ENCODE assay signal across 21 cellular contexts in the genomic region with DNA sequence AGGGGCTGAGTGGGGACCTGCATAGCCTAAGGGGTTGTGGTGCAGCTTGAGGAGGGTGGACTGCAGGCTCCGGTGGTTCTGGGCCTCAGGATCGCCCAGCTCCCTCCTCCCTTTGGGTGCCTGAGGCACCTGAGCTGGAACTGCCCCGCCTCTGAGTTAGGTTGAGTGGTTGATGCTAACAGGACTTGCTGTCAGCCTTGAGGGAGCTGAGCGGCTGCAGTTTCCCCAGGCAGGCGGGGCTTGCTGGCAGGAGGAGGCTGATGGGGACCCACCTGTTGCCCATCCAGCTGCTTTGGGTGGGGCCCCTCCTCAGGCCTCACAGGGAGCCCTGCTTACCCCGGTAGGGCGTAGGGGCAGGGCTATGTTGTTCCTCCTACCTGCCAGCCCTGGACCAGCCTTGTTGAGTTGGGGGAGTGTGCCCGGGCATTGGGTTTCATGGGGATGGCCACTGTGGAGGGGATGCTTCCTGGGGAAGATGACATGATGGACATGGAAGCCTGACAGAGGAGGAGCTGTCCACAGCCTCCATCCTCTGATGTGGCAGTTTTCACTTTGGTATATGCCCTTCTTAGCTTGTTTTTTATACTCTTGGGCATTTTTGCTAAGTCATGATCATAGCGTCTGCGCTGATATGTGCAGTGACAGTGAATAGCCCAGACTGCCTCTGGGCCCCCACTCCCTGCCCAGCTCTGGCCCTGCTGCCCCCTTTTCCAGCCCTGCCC. TPM values are rescaled to one million over a fixed set of nuclear protein-coding genes. Genes with fewer than 3 reads are reported as not detected.
DNase-seq lines count a peak whose midpoint lies in the region; ATAC-seq, FAIRE-seq and TF ChIP-seq lines count a peak whose summit lies in the region.
"Had no signal": no experiment of that assay in that cellular context is flagged by ENCODE, and none has a peak within 500 bp of the region (broad histone marks: within the 10 kb centered on the region; RNA-seq: fewer than 3 reads in every experiment).

No MANE protein-coding gene starts in this region.

- intact Hi-C loops in Right ventricle myocardium superior (cut with DNase I), result no loop called here
- intact Hi-C loops in Right ventricle myocardium inferior (cut with DNase I), result no loop called here
- intact Hi-C loops in lower lobe of right lung (cut with DNase I), result no loop called here

- WGBS in small intestine, 3 donors, result 38 to 68% (median 46%) methylated on average over 10 of the region's 10 CpGs

- H3K27ac ChIP-seq in cingulate gyrus (ENCODE audit: low read depth, low read length) (peak overlapping the region; percentile 69), lower lobe of right lung (no peak overlapping the region), small intestine (ENCODE audit: low read depth in 1 of 2, low read length in 1 of 2) (no peak overlapping the region)
- H3K27ac ChIP-seq: neutrophil had no signal

- no peak for FAIRE-seq in small intestine (lab: Jason Lieb, UNC)
- FAIRE-seq: colon, endothelial cell of umbilical vein had no signal

- no peak for TF ChIP-seq CTCF in lower lobe of right lung (IDR thresholded peaks at IDR 0.05)

- no peak overlapping the region for H3K4me3 ChIP-seq in lower lobe of right lung
- no peak overlapping the region for H3K4me3 ChIP-seq in small intestine (ENCODE audit: low read depth in 1 of 2, low read length in 2 of 2)

- H3K9me3 ChIP-seq in lower lobe of right lung (no peaks in the 10 kb centered on the region), small intestine (ENCODE audit: control insufficient read depth, low read depth) (no peaks in the 10 kb centered on the region)
- H3K9me3 ChIP-seq: neutrophil had no signal

- DNase-seq in Right ventricle myocardium superior, result peak; percentile 20
- no peak for DNase-seq in Right ventricle myocardium inferior (ENCODE audit: missing footprints)
- DNase-seq in lower lobe of right lung, result peak; percentile 32
- no peak for DNase-seq in small intestine
- DNase-seq in kidney tubule cell (ENCODE audit: low spot score), result no peak
- no peak for DNase-seq in cerebellar cortex (ENCODE audit: low spot score)
- DNase-seq: activated CD8-positive, alpha-beta memory T cell treated with anti-CD3 and anti-CD28 coated beads, Interleukin-2, amount 10 ng/mL, durations not matched to agents 7 days and 5 days; CD4-positive, alpha-beta memory T cell; EL; foreskin melanocyte; immature natural killer cell; KG1; midbrain; NCI-H1105; stimulated activated CD4-positive, alpha-beta T cell treated with anti-CD3 and anti-CD28 coated beads, Interleukin-4, amount 100 ng/mL, for 24 hours; stimulated activated CD8-positive, alpha-beta memory T cell treated with anti-CD3 and anti-CD28 coated beads, Interleukin-4, amount 100 ng/mL, for 48 hours had no signal

- H3K27me3 ChIP-seq in lower lobe of right lung (ENCODE audit: low read depth) (no peaks in the 10 kb centered on the region), small intestine (ENCODE audit: control insufficient read depth in 2 of 2, insufficient read depth in 2 of 2, low read length in 2 of 2) (no peaks in the 10 kb centered on the region)

- H3K36me3 ChIP-seq in lower lobe of right lung (no peaks in the 10 kb centered on the region), small intestine (ENCODE audit: control insufficient read depth in 2 of 2, insufficient read depth in 2 of 2, low read length in 2 of 2) (no peaks in the 10 kb centered on the region)
- H3K36me3 ChIP-seq: neutrophil had no signal

- H3K4me1 ChIP-seq in lower lobe of right lung, result no peaks in the 10 kb centered on the region
- peaks cover 0 to 4% of the 10 kb centered on the region in 2 donors for H3K4me1 ChIP-seq in small intestine (ENCODE audit: control insufficient read depth in 2 of 2, insufficient read depth in 1 of 2, low read depth in 1 of 2, low read length in 1 of 2)

- ATAC-seq in Right ventricle myocardium superior (ENCODE audit: poor library complexity) (no peak), Right ventricle myocardium inferior (no peak), lower lobe of right lung (no peak), HG02970 (IDR thresholded peaks at IDR 0.05; ENCODE audit: low FRiP score, unreplicated experiment) (no peak)
- ATAC-seq: activated CD8-positive, alpha-beta memory T cell treated with anti-CD3 and anti-CD28 coated beads, Interleukin-2, amount 10 ng/mL, durations not matched to agents 7 days and 5 days had no signal

RNA-seq across cellular contexts. Expression of a gene that starts 14.3 kb away (rescaled TPM):
- total RNA-seq in Right ventricle myocardium superior (222 TPM), Right ventricle myocardium inferior (200 TPM), lower lobe of right lung (7.7 TPM)
- polyA plus RNA-seq in small intestine, result 10 to 100 TPM; 13.8 to 48.4 (median 19.2) TPM
- total RNA-seq: activated CD8-positive, alpha-beta memory T cell treated with anti-CD3 and anti-CD28 coated beads, Interleukin-2, amount 10 ng/mL, durations not matched to agents 7 days and 5 days; endothelial cell of umbilical vein had no signal
- polyA plus RNA-seq: CD4-positive, alpha-beta memory T cell; endothelial cell of umbilical vein; immature natural killer cell had no signal

Comparison
In these comparisons a context has a peak if more than half of its experiments do, and no peak if none do; other contexts are left out.
1. DNase-seq: peak in Right ventricle myocardium superior (single experiment) and lower lobe of right lung (single experiment); none in Right ventricle myocardium inferior (single experiment), small intestine (single experiment), kidney tubule cell (single experiment) and cerebellar cortex (single experiment).
2. RNA of a gene that starts 14.3 kb away (total RNA-seq): 222 TPM in Right ventricle myocardium superior (single experiment) and 200 TPM in Right ventricle myocardium inferior (single experiment); 7.7 TPM in lower lobe of right lung (single experiment); every median in the first group is over 10 times any median in the second.